Comparison of ENCODE assay signal across 1 cellular context in genomic region chr6:158529629-158530028, GRCh38.
TF ChIP-seq lines count a peak whose summit lies in the region.

No MANE protein-coding gene starts in this region.

TF ChIP-seq in GM23338, 12 proteins besides CTCF, POLR2A, EP300 and RAD21 (continued from another document):
- TF ChIP-seq ZNF462 (CRISPR knock-in tag; IDR thresholded peaks at IDR 0.05): no peak
- TF ChIP-seq ZNF114 (CRISPR knock-in tag; IDR thresholded peaks at IDR 0.05): no peak
- TF ChIP-seq ZNF331 (CRISPR knock-in tag; IDR thresholded peaks at IDR 0.05; ENCODE audit: low read depth): no peak
- no peak for TF ChIP-seq POLR2AphosphoS5 (IDR thresholded peaks at IDR 0.05; ENCODE audit: low read depth)
- no peak for TF ChIP-seq EZH2 (IDR thresholded peaks at IDR 0.05; ENCODE audit: low read depth, unreplicated experiment)
- TF ChIP-seq NANOG (IDR thresholded peaks at IDR 0.05; ENCODE audit: borderline replicate concordance): no peak
- TF ChIP-seq STAT1 (IDR thresholded peaks at IDR 0.05; ENCODE audit: unreplicated experiment): no peak
